In the genomic region with DNA sequence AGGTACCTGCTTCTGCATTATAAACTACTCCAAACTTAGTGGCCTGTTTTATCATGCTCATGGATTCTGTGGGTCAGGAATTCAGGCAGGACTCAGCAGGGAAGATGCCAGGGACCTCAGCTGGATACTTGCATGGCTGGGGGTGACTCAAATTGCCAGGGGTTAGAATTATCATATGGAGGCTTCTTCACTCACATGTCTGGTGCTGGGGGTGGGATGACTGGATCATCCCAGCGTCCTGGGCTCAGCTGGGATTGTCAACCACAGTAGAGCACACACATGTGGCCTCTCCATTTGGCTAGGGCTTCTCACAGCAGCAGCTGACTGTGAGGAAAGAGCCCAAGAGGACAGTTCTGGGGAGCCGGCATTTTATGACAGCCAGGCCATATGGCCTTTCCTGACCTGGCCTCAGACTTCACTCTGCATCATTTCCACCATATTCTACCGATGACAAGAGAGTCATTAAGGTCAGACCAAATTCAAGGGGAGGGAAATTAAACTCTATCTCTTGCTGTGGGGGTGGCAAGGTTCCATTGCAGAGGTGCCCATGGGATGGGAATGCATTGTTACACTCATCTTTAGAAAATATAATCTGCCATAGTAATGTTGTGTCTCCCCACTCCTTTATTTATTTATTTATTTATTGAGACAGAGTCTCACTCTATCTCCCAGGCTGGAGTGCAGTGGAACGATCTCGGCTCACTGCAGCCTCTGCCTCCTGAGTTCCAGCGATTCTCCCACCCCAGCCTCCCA, we compare ENCODE assay signal across 31 cellular contexts. TPM values are rescaled to one million over a fixed set of nuclear protein-coding genes. Genes with fewer than 3 reads are reported as not detected.
"Had no signal": no experiment of that assay in that cellular context is flagged by ENCODE, and none has a peak within 500 bp of the region (broad histone marks: within the 10 kb centered on the region; RNA-seq: fewer than 3 reads in every experiment).

No MANE protein-coding gene starts in this region.

- H3K27ac ChIP-seq: body of pancreas, cardiac muscle cell, sigmoid colon, testis, vagina had no signal

- H3K27me3 Mint-ChIP-seq: activated CD4-positive, alpha-beta T cell treated with anti-CD3 and anti-CD28 coated beads for 36 hours; naive B cell; stimulated activated naive B cell treated with anti-CD40 and anti-IgM and Interleukin-4, amounts not matched to agents 10 μg/mL and 1 μg/mL and 100 μg/mL, for 72 hours; type B pancreatic cell had no signal

- H3K36me3 Mint-ChIP-seq: activated naive CD4-positive, alpha-beta T cell treated with anti-CD3 and anti-CD28 coated beads, Interleukin-2, amount 10 ng/mL, durations not matched to agents 7 days and 5 days; naive B cell; stimulated activated naive B cell treated with anti-CD40 and anti-IgM and Interleukin-4, amounts not matched to agents 10 μg/mL and 1 μg/mL and 100 μg/mL, for 72 hours; type B pancreatic cell; WTC11 had no signal

- H3K27me3 ChIP-seq: body of pancreas, cardiac muscle cell, sigmoid colon, testis, vagina had no signal

- ATAC-seq: activated CD4-positive, alpha-beta T cell treated with anti-CD3 and anti-CD28 coated beads for 36 hours; activated naive CD8-positive, alpha-beta T cell treated with anti-CD3 and anti-CD28 coated beads, Interleukin-2, amount 50 U/mL, for 24 hours; activated T-cell treated with anti-CD3 and anti-CD28 coated beads, Interleukin-2, amount 50 U/mL, for 72 hours; body of pancreas; stimulated activated naive B cell treated with anti-CD40 and anti-IgM and Interleukin-4, amounts not matched to agents 10 μg/mL and 1 μg/mL and 100 μg/mL, for 72 hours; WTC11 had no signal

- H3K4me3 Mint-ChIP-seq: activated CD4-positive, alpha-beta T cell treated with anti-CD3 and anti-CD28 coated beads for 36 hours; activated naive CD4-positive, alpha-beta T cell treated with anti-CD3 and anti-CD28 coated beads, Interleukin-2, amount 10 ng/mL, durations not matched to agents 7 days and 5 days; activated naive CD8-positive, alpha-beta T cell treated with anti-CD3 and anti-CD28 coated beads, Interleukin-2, amount 50 U/mL, for 24 hours; activated T-cell treated with anti-CD3 and anti-CD28 coated beads, Interleukin-2, amount 50 U/mL, for 72 hours; stimulated activated naive B cell treated with anti-CD40 and anti-IgM and Interleukin-4, amounts not matched to agents 10 μg/mL and 1 μg/mL and 100 μg/mL, for 72 hours; T-helper 1 cell treated with Interleukin-12 subunit alpha and Interleukin-12 subunit beta and Interleukin-4 antibody, amounts not matched to agents 30 μg/mL and 1 μg/mL, for 36 hours; type B pancreatic cell; WTC11 had no signal

- H3K9me3 Mint-ChIP-seq: activated naive CD8-positive, alpha-beta T cell treated with anti-CD3 and anti-CD28 coated beads, Interleukin-2, amount 50 U/mL, for 24 hours; activated T-cell treated with anti-CD3 and anti-CD28 coated beads, Interleukin-2, amount 50 U/mL, for 72 hours; naive B cell; stimulated activated naive B cell treated with anti-CD40 and anti-IgM and Interleukin-4, amounts not matched to agents 10 μg/mL and 1 μg/mL and 100 μg/mL, for 72 hours; T-helper 1 cell treated with Interleukin-12 subunit alpha and Interleukin-12 subunit beta and Interleukin-4 antibody, amounts not matched to agents 30 μg/mL and 1 μg/mL, for 36 hours; type B pancreatic cell; WTC11 had no signal

- H3K36me3 ChIP-seq: cardiac muscle cell, sigmoid colon, vagina had no signal

- H3K27ac Mint-ChIP-seq: activated CD4-positive, alpha-beta T cell treated with anti-CD3 and anti-CD28 coated beads for 36 hours; activated naive CD4-positive, alpha-beta T cell treated with anti-CD3 and anti-CD28 coated beads, Interleukin-2, amount 10 ng/mL, durations not matched to agents 7 days and 5 days; activated naive CD8-positive, alpha-beta T cell treated with anti-CD3 and anti-CD28 coated beads, Interleukin-2, amount 50 U/mL, for 24 hours; activated T-cell treated with anti-CD3 and anti-CD28 coated beads, Interleukin-2, amount 50 U/mL, for 72 hours; progenitor cell of endocrine pancreas; stimulated activated naive B cell treated with anti-CD40 and anti-IgM and Interleukin-4, amounts not matched to agents 10 μg/mL and 1 μg/mL and 100 μg/mL, for 72 hours; T-helper 1 cell treated with Interleukin-12 subunit alpha and Interleukin-12 subunit beta and Interleukin-4 antibody, amounts not matched to agents 30 μg/mL and 1 μg/mL, for 36 hours; type B pancreatic cell; WTC11 had no signal

- H3K9me3 ChIP-seq: body of pancreas, sigmoid colon, testis, vagina had no signal

- H3K4me3 ChIP-seq: body of pancreas, cardiac muscle cell, sigmoid colon, testis, vagina had no signal

- DNase-seq: activated CD4-positive, alpha-beta T cell treated with anti-CD3 and anti-CD28 coated beads for 36 hours; activated CD4-positive, alpha-beta T cell treated with anti-CD3 and anti-CD28 coated beads, Interleukin-2, amount 50 U/mL, for 48 hours; activated effector memory CD4-positive, alpha-beta T cell treated with Interleukin-2 at 50 U/mL for 16 hours; activated naive CD4-positive, alpha-beta T cell treated with anti-CD3 and anti-CD28 coated beads, Interleukin-2, amount 10 ng/mL, durations not matched to agents 7 days and 5 days; activated naive CD8-positive, alpha-beta T cell treated with anti-CD3 and anti-CD28 coated beads, Interleukin-2, amount 50 U/mL, for 24 hours; activated T-cell treated with anti-CD3 and anti-CD28 coated beads, Interleukin-2, amount 50 U/mL, for 72 hours; anterior cingulate cortex; body of pancreas; cortex of kidney; hypothalamus; naive B cell; retina; sigmoid colon; stimulated activated CD4-positive, alpha-beta T cell treated with anti-CD3 and anti-CD28 coated beads, Interleukin-2, amount 100 ng/mL, for 48 hours; stimulated activated CD8-positive, alpha-beta memory T cell treated with anti-CD3 and anti-CD28 coated beads, Interleukin-4, amount 100 ng/mL, for 48 hours; stimulated activated naive B cell treated with anti-CD40 and anti-IgM and Interleukin-4, amounts not matched to agents 10 μg/mL and 1 μg/mL and 100 μg/mL, for 72 hours; T1000; testis had no signal

RNA-seq across cellular contexts. Expression of gene PFN3, which starts 20.8 kb away (rescaled TPM):
- total RNA-seq: activated CD4-positive, alpha-beta T cell treated with anti-CD3 and anti-CD28 coated beads for 36 hours; activated T-cell treated with anti-CD3 and anti-CD28 coated beads, Interleukin-2, amount 50 U/mL, for 72 hours; body of pancreas; cardiac muscle cell; cerebellum; epithelial cell of proximal tubule; liver; mononuclear cell; osteocyte; progenitor cell of endocrine pancreas; sigmoid colon; vagina had no signal
- polyA plus RNA-seq: cardiac muscle cell, liver, neural cell, sigmoid colon had no signal

RNA-seq across cellular contexts. Expression of gene SLC34A1, which starts 37.0 kb away (rescaled TPM):
- total RNA-seq: body of pancreas, cardiac muscle cell, cerebellum, epithelial cell of proximal tubule, frontal cortex, osteocyte, progenitor cell of endocrine pancreas, sigmoid colon, vagina, WTC11 had no signal
- polyA plus RNA-seq: cardiac muscle cell, neural cell had no signal
